ENCODE assay signal across 19 cellular contexts in the genomic region with DNA sequence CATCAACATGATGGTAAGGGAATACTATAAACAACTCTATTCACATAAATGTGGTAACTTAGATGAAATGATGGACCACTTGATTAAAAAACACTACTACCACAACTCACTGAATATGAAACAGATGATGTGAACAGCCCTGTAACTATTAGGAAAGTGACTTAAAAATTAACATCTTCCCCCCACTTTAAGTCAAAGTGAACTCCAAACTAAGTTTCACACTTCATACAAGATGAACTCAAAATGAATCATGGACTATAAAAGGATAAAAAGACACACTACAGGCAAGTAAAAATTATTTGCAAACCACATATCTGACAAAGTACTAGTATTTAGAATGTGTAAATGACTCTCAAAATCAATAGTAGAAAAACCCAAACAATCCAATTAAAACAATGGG.
"Had no signal": no experiment of that assay in that cellular context is flagged by ENCODE, and none has a peak within 500 bp of the region (broad histone marks: within the 10 kb centered on the region; RNA-seq: fewer than 3 reads in every experiment).

No MANE protein-coding gene starts in this region.

- H3K4me3 ChIP-seq: MG63 had no signal

- H3K36me3 ChIP-seq: MG63 had no signal

- H3K27me3 ChIP-seq: MG63 had no signal

- ATAC-seq: Panc1 had no signal

- DNase-seq: Karpas-422, KG1, MG63, NCI-H1092, NCI-H1105 treated with DMSO at 0.1 percent for 48 hours, NCI-H1417 treated with DMSO at 0.1 percent for 48 hours, NCI-H146, NCI-H1694 treated with DMSO at 0.1 percent for 48 hours, NCI-H1930, NCI-H2081, NCI-H2107, NCI-H2227 treated with DMSO at 0.1 percent for 48 hours, NCI-H524, NCI-H526 treated with DMSO at 0.1 percent for 48 hours, NCI-H774, SHP77, SK-N-SH had no signal

- H3K27ac ChIP-seq: RWPE1 had no signal

- H3K9me3 ChIP-seq: MG63, SK-N-SH had no signal
